ENCODE assay signal across 8 cellular contexts in the genomic region with DNA sequence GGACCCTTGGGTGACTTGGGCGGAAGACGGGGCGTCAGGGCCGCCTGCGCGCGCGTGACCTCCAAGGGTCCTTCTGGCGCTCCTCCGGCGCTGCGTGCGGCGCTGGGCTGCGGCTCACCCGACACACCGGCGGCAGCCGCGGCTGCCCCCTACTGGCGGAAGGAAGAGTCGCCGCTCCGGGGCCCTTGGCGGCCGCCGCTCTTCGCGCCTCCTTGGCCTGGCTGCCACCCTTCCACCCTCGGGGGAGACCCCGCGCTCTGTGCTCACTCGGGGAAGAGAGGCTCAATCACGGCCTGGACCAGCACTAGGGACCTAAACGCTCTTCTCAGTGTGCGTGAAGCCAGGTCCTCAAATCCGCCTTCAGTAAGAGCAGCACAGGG.
DNase-seq lines count a peak whose midpoint lies in the region; ATAC-seq and TF ChIP-seq lines count a peak whose summit lies in the region.

No MANE protein-coding gene starts in this region.

- peaks cover 0 to 11% of the 10 kb centered on the region in 2 donors for H3K4me1 ChIP-seq in lung (ENCODE audit: control insufficient read depth in 2 of 2, insufficient read depth in 2 of 2, low read length in 2 of 2)
- peaks cover 14% of the 10 kb centered on the region for H3K4me1 ChIP-seq in BE2C

- H3K27me3 ChIP-seq in lung (ENCODE audit: control insufficient read depth, insufficient read depth) = no peaks in the 10 kb centered on the region
- no peaks in the 10 kb centered on the region for H3K27me3 ChIP-seq in BE2C

- H3K36me3 Mint-ChIP-seq in activated B cell treated with CpG ODN at 0.5 μM for 24 hours (ENCODE audit: low read depth) = no peaks in the 10 kb centered on the region

- peak overlapping the region; percentile 68 for H3K4me3 ChIP-seq in coronary artery
- peak overlapping the region; percentile 17 for H3K4me3 ChIP-seq in lung
- H3K4me3 ChIP-seq in BE2C (ENCODE audit: low read depth, low read length) = no peak overlapping the region

- POLR2A ChIA-PET in activated B cell treated with CpG ODN at 0.5 μM for 24 hours (lab: Charles Lee) = no interaction called here

- 6 to 7% methylated on average over 22 to 37 of the region's 37 CpGs for WGBS in lung, 2 donors

- ATAC-seq in GM21381 (IDR thresholded peaks at IDR 0.05; ENCODE audit: unreplicated experiment) (peak; percentile 84), activated B cell treated with CpG ODN at 0.5 μM for 24 hours (ENCODE audit: low read depth) (peak; percentile 65), lung (ENCODE audit: insufficient read depth, low FRiP score) (peak; percentile 87)

- CTCF ChIA-PET in activated B cell treated with CpG ODN at 0.5 μM for 24 hours (lab: Charles Lee) = interaction anchor here (0.6 kb wide), 1 partner anchor 13 kb away, joined by 4 read pairs; no protein-coding TSS in a partner anchor

- intact Hi-C loops in activated B cell treated with CpG ODN at 0.5 μM for 24 hours (cut with micrococcal nuclease) = loop anchor here (5.0 kb wide), 2 partner anchors 1416 to 1761 kb away; no protein-coding TSS in a partner anchor

- H3K27me3 Mint-ChIP-seq in activated B cell treated with CpG ODN at 0.5 μM for 24 hours = peaks cover 32% of the 10 kb centered on the region

- H3K27ac ChIP-seq in coronary artery = no peak overlapping the region
- H3K27ac ChIP-seq in lung (ENCODE audit: low read depth in 1 of 2, low read length in 1 of 2) = no peak overlapping the region

- DNase-seq in DMS53 (lab: John Stamatoyannopoulos, UW) (peak; percentile 90), HUDEP-2 (lab: John Stamatoyannopoulos, UW; ENCODE audit: unreplicated experiment in 76 of 76) (peak in 54 of 76 experiments; percentile 1 to 72 (median 38)), activated B cell treated with CpG ODN at 0.5 μM for 24 hours (peak; percentile 21), coronary artery (ENCODE audit: low spot score) (peak; percentile 52), lung (ENCODE audit: low spot score) (peak; percentile 34), BE2C (no peak)
- DNase-seq in stimulated activated CD4-positive, alpha-beta T cell treated with anti-CD3 and anti-CD28 coated beads, TNF-alpha, amount 100 ng/mL, for 48 hours (ENCODE audit: low read depth in 3 of 3) = peak; percentile 27 to 60 (median 36)

- peaks cover 3% of the 10 kb centered on the region for H3K4me1 Mint-ChIP-seq in activated B cell treated with CpG ODN at 0.5 μM for 24 hours

- H3K9me3 ChIP-seq in lung (ENCODE audit: control insufficient read depth in 2 of 2, insufficient read depth in 1 of 2, low read length in 1 of 2) = peaks cover 0 to 6% of the 10 kb centered on the region in 2 donors
- no peaks in the 10 kb centered on the region for H3K9me3 ChIP-seq in BE2C

- H3K9me3 Mint-ChIP-seq in activated B cell treated with CpG ODN at 0.5 μM for 24 hours = no peaks in the 10 kb centered on the region

- peak overlapping the region; percentile 30 for H3K4me3 Mint-ChIP-seq in activated B cell treated with CpG ODN at 0.5 μM for 24 hours

- H3K27ac Mint-ChIP-seq in activated B cell treated with CpG ODN at 0.5 μM for 24 hours = no peak overlapping the region

- no peak for TF ChIP-seq CTCF in activated B cell treated with CpG ODN at 0.5 μM for 24 hours (IDR thresholded peaks at IDR 0.05)
- no peak for TF ChIP-seq CTCF in coronary artery (IDR thresholded peaks at IDR 0.05)
- peak; percentile 40 for TF ChIP-seq CTCF in lung (IDR thresholded peaks at IDR 0.05; ENCODE audit: control extremely low read depth, extremely low read depth)
- TF ChIP-seq CTCF in BE2C (IDR thresholded peaks at IDR 0.05; ENCODE audit: low read depth, low read length) = no peak

- H3K36me3 ChIP-seq in lung (ENCODE audit: control insufficient read depth in 2 of 2, insufficient read depth in 2 of 2, low read length in 2 of 2) (no peaks in the 10 kb centered on the region), BE2C (no peaks in the 10 kb centered on the region)
